In the genomic region with DNA sequence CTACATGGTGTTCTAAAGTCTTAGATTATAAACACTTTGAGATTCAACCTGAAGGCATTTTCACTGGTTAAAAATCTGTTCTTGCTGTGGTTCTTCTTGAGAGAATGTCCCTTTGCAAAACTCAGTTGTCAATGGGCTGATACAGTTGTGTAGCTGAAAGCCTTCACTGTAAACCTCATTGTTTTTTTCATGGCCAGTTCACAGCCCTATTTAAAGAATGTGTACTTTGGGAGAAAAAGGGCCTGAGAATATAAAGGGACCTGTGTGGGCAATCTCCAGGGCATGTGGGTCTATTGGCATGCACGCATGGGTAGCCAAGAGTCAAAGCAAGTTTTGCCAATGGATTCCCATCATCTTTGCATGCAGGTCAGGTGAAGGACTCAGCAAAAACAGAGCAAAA, we compare ENCODE assay signal across 29 cellular contexts. TPM values are rescaled to one million over a fixed set of nuclear protein-coding genes. Genes with fewer than 3 reads are reported as not detected.
A peak's percentile ranks its signal among the peaks of the same experiment; 100 is the strongest.
DNase-seq lines count a peak whose midpoint lies in the region; FAIRE-seq and TF ChIP-seq lines count a peak whose summit lies in the region.
"Had no signal": no experiment of that assay in that cellular context is flagged by ENCODE, and none has a peak within 500 bp of the region (broad histone marks: within the 10 kb centered on the region; RNA-seq: fewer than 3 reads in every experiment).

No MANE protein-coding gene starts in this region.

- TF ChIP-seq CTCF in Loucy (conservative IDR thresholded peaks at IDR 0.05; ENCODE audit: low read length), result no peak
- no peak for TF ChIP-seq CTCF in endothelial cell of umbilical vein (IDR thresholded peaks at IDR 0.05; ENCODE audit: extremely low read depth in 1 of 2, insufficient read depth in 1 of 2, low read depth in 1 of 2, low read length in 2 of 2)
- TF ChIP-seq CTCF in osteocyte (IDR thresholded peaks at IDR 0.05), result no peak

- no peaks in the 10 kb centered on the region for H3K9me1 ChIP-seq in endothelial cell of umbilical vein (replicated peaks; ENCODE audit: control insufficient read depth, extremely low read depth, insufficient read depth, low read length)

- intact Hi-C loops in endothelial cell of umbilical vein (cut with micrococcal nuclease), result loop anchor here (1.0 to 2.0 kb wide), 2 partner anchors 8 to 38 kb away; a partner anchor contains a TSS

- peak overlapping the region; percentile 81 for H2AFZ ChIP-seq in Loucy (ENCODE audit: low read length)
- H2AFZ ChIP-seq in endothelial cell of umbilical vein (ENCODE audit: low read depth, low read length), result no peak overlapping the region

- no peaks in the 10 kb centered on the region for H3F3A ChIP-seq in Loucy (ENCODE audit: low read depth)

- H3K27me3 Mint-ChIP-seq in osteocyte (ENCODE audit: unreplicated experiment), result no peaks in the 10 kb centered on the region
- H3K27me3 Mint-ChIP-seq: CD4-positive, CD25-positive, alpha-beta regulatory T cell; naive thymus-derived CD4-positive, alpha-beta T cell had no signal

- H3K27ac Mint-ChIP-seq in osteocyte (ENCODE audit: unreplicated experiment), result peak overlapping the region; percentile 85
- H3K27ac Mint-ChIP-seq: stimulated activated effector memory CD8-positive, alpha-beta T cell treated with anti-CD3 and anti-CD28 coated beads, Interleukin-12 subunit alpha, Interleukin-12 subunit beta, amount 100 ng/mL, for 72 hours; WTC11 had no signal

- peak; percentile 1 for DNase-seq in endothelial cell of umbilical vein (ENCODE audit: low read depth, low spot score)
- no peak for DNase-seq in osteocyte (ENCODE audit: extremely low spot score, unreplicated experiment)
- no peak for DNase-seq in DMS53 (lab: John Stamatoyannopoulos, UW)
- DNase-seq in DMS114 treated with DMSO at 0.1 percent for 48 hours (lab: John Stamatoyannopoulos, UW; ENCODE audit: unreplicated experiment), result no peak
- DNase-seq in stimulated activated naive CD4-positive, alpha-beta T cell treated with Interleukin-2 at 50 U/mL for 16 hours (lab: John Stamatoyannopoulos, UW), result no peak
- no peak for DNase-seq in stimulated activated CD8-positive, alpha-beta memory T cell treated with anti-CD3 and anti-CD28 coated beads, Interleukin-4, amount 100 ng/mL, for 48 hours
- DNase-seq: activated CD8-positive, alpha-beta memory T cell treated with anti-CD3 and anti-CD28 coated beads, Interleukin-2, amount 50 U/mL, for 48 hours; cortex of kidney; heart right ventricle; left colon; NCI-H1105; NCI-H2029 treated with DMSO at 0.1 percent for 48 hours; NCI-H345; NCI-H774; OCI-M1; T1000 had no signal

- peaks cover 91% of the 10 kb centered on the region for H3K27me3 ChIP-seq in BLaER1
- no peaks in the 10 kb centered on the region for H3K27me3 ChIP-seq in Loucy (ENCODE audit: insufficient read depth, low read length, poor library complexity, severe bottlenecking)
- H3K27me3 ChIP-seq in endothelial cell of umbilical vein (ENCODE audit: control insufficient read depth in 2 of 2, insufficient read depth in 2 of 2, low read length in 2 of 2), result no peaks in the 10 kb centered on the region
- H3K27me3 ChIP-seq: ovary, right atrium auricular region, tibial nerve had no signal

- H3K9ac ChIP-seq in BLaER1 (no peak overlapping the region), Loucy (ENCODE audit: low read depth, low read length, poor library complexity, severe bottlenecking) (peak overlapping the region; percentile 24), endothelial cell of umbilical vein (replicated peaks; ENCODE audit: extremely low read depth, insufficient read depth, low read length) (peak overlapping the region; percentile 38)

- dilution Hi-C loops in endothelial cell of umbilical vein (cut with MboI; ENCODE audit: extremely low pct_ligation_motif_present, low sequenced_read_pairs), result no loop called here

- TF ChIP-seq POLR2A in endothelial cell of umbilical vein (IDR thresholded peaks at IDR 0.05; ENCODE audit: low read depth, low read length), result no peak

- no TSS peak for BruUV-seq in endothelial cell of umbilical vein (replicated peaks; lab: Mats Ljungman, UMichigan)

- H3K4me2 ChIP-seq in BLaER1 (peak overlapping the region; percentile 22), Loucy (ENCODE audit: low read depth, low read length, poor library complexity, severe bottlenecking) (peak overlapping the region; percentile 57), endothelial cell of umbilical vein (ENCODE audit: insufficient read depth, low read length) (peak overlapping the region; percentile 28)

- H3K9me3 Mint-ChIP-seq in osteocyte (ENCODE audit: unreplicated experiment), result peaks cover 4% of the 10 kb centered on the region
- H3K9me3 Mint-ChIP-seq: CD4-positive, CD25-positive, alpha-beta regulatory T cell; naive thymus-derived CD4-positive, alpha-beta T cell; stimulated activated effector memory CD8-positive, alpha-beta T cell treated with anti-CD3 and anti-CD28 coated beads, Interleukin-12 subunit alpha, Interleukin-12 subunit beta, amount 100 ng/mL, for 72 hours; WTC11 had no signal

- H3K4me1 ChIP-seq in BLaER1, result peaks cover 43% of the 10 kb centered on the region
- peaks cover 30% of the 10 kb centered on the region for H3K4me1 ChIP-seq in Loucy (ENCODE audit: insufficient read depth, low read length, poor library complexity, severe bottlenecking)
- H3K4me1 ChIP-seq in endothelial cell of umbilical vein (ENCODE audit: control insufficient read depth, extremely low read depth, insufficient read depth, low read length), result peaks cover 34% of the 10 kb centered on the region

- no peak overlapping the region for H3K27ac ChIP-seq in BLaER1
- peak overlapping the region; percentile 96 for H3K27ac ChIP-seq in endothelial cell of umbilical vein (ENCODE audit: insufficient read depth, low read depth, low read length)

- H3K9me3 ChIP-seq in BLaER1, result no peaks in the 10 kb centered on the region
- no peaks in the 10 kb centered on the region for H3K9me3 ChIP-seq in Loucy (ENCODE audit: insufficient read depth, low read depth, low read length)
- H3K9me3 ChIP-seq in endothelial cell of umbilical vein (replicated peaks; ENCODE audit: control insufficient read depth, insufficient read depth, low read length), result no peaks in the 10 kb centered on the region
- H3K9me3 ChIP-seq: heart right ventricle, ovary, right atrium auricular region, tibial nerve had no signal

- no peaks in the 10 kb centered on the region for H3K9me2 ChIP-seq in Loucy (replicated peaks; ENCODE audit: low read depth, low read length)

- CTCF ChIA-PET in endothelial cell of umbilical vein (lab: Charles Lee), result no interaction called here

- H3K4me3 ChIP-seq in BLaER1 (no peak overlapping the region), Loucy (ENCODE audit: low read length, poor library complexity, severe bottlenecking) (peak overlapping the region; percentile 40), endothelial cell of umbilical vein (replicated peaks in 1 of 3; ENCODE audit: insufficient read depth in 1 of 3, low read depth in 1 of 3, low read length in 3 of 3) (no peak overlapping the region)
- H3K4me3 ChIP-seq: heart right ventricle, ovary, right atrium auricular region, tibial nerve had no signal

- peaks cover 80% of the 10 kb centered on the region for H3K4me1 Mint-ChIP-seq in osteocyte (ENCODE audit: unreplicated experiment)

- FAIRE-seq in endothelial cell of umbilical vein (lab: Jason Lieb, UNC), result no peak
- FAIRE-seq: D721Med, endometrium, GM19239 had no signal

- H3K4me3 Mint-ChIP-seq in osteocyte (ENCODE audit: unreplicated experiment), result no peak overlapping the region
- H3K4me3 Mint-ChIP-seq: CD4-positive, CD25-positive, alpha-beta regulatory T cell; stimulated activated effector memory CD8-positive, alpha-beta T cell treated with anti-CD3 and anti-CD28 coated beads, Interleukin-12 subunit alpha, Interleukin-12 subunit beta, amount 100 ng/mL, for 72 hours; WTC11 had no signal

- no peaks in the 10 kb centered on the region for H3K79me2 ChIP-seq in Loucy (ENCODE audit: insufficient read depth, low read length)
- H3K79me2 ChIP-seq in endothelial cell of umbilical vein (ENCODE audit: control insufficient read depth, insufficient read depth, low read length), result no peaks in the 10 kb centered on the region

- POLR2A ChIA-PET in endothelial cell of umbilical vein (lab: Charles Lee), result no interaction called here

- H4K20me1 ChIP-seq in BLaER1 (no peaks in the 10 kb centered on the region), Loucy (ENCODE audit: insufficient read depth, low read length, poor library complexity, severe bottlenecking) (no peaks in the 10 kb centered on the region), endothelial cell of umbilical vein (replicated peaks; ENCODE audit: control insufficient read depth, extremely low read depth, insufficient read depth, low read length) (no peaks in the 10 kb centered on the region)

- H3K36me3 Mint-ChIP-seq in osteocyte (ENCODE audit: unreplicated experiment), result no peaks in the 10 kb centered on the region
- H3K36me3 Mint-ChIP-seq: CD4-positive, CD25-positive, alpha-beta regulatory T cell; naive thymus-derived CD4-positive, alpha-beta T cell; stimulated activated effector memory CD8-positive, alpha-beta T cell treated with anti-CD3 and anti-CD28 coated beads, Interleukin-12 subunit alpha, Interleukin-12 subunit beta, amount 100 ng/mL, for 72 hours; WTC11 had no signal

- H3K36me3 ChIP-seq in BLaER1 (no peaks in the 10 kb centered on the region), Loucy (ENCODE audit: insufficient read depth, low read length) (no peaks in the 10 kb centered on the region), endothelial cell of umbilical vein (ENCODE audit: control insufficient read depth in 2 of 2, extremely low read depth in 1 of 2, insufficient read depth in 2 of 2, low read length in 2 of 2) (no peaks in the 10 kb centered on the region)
- H3K36me3 ChIP-seq: heart right ventricle, ovary, right atrium auricular region, tibial nerve had no signal

RNA-seq across cellular contexts. Expression of a gene that starts 7.8 kb away (rescaled TPM):
- total RNA-seq in endothelial cell of umbilical vein (20.0 and 22.8 TPM in 2 replicates), osteocyte (84.7 and 87.4 TPM in 2 replicates)
- polyA plus RNA-seq in endothelial cell of umbilical vein, result 5.6 and 6.5 TPM in 2 replicates
- polyA plus RNA-seq in endothelial cell of umbilical vein (2011; cell fraction: cytosol; rRNA removed), result 11.1 TPM in 2 replicates
- polyA plus RNA-seq in endothelial cell of umbilical vein (2011; cell fraction: nucleus; rRNA removed), result 17.7 and 18.9 TPM in 2 replicates
- 24.5 and 27.5 TPM in 2 replicates for polyA plus RNA-seq in endothelial cell of umbilical vein (2012)
- polyA minus RNA-seq in endothelial cell of umbilical vein, result 12.9 and 15.3 TPM in 2 replicates
- 9.1 TPM for polyA minus RNA-seq in endothelial cell of umbilical vein (2011; cell fraction: cytosol; rRNA and poly(A)+ RNA removed)
- 13.7 and 21.1 TPM in 2 replicates for polyA minus RNA-seq in endothelial cell of umbilical vein (2011; cell fraction: nucleus; rRNA and poly(A)+ RNA removed)

RNA-seq across cellular contexts. Expression of a gene that starts 41.8 kb away (rescaled TPM):
- 0.04 and 0.05 TPM in 2 replicates for total RNA-seq in endothelial cell of umbilical vein
- polyA plus RNA-seq in endothelial cell of umbilical vein, result 0.08 and 0.13 TPM in 2 replicates
- 0.03 and 0.04 TPM in 2 replicates for polyA plus RNA-seq in endothelial cell of umbilical vein (2011; cell fraction: cytosol; rRNA removed)
- 0.32 TPM in 2 replicates for polyA plus RNA-seq in endothelial cell of umbilical vein (2011; cell fraction: nucleus; rRNA removed)
- 0.10 and 0.11 TPM in 2 replicates for polyA plus RNA-seq in endothelial cell of umbilical vein (2012)
- 0.17 and 0.55 TPM in 2 replicates for polyA minus RNA-seq in endothelial cell of umbilical vein
- polyA minus RNA-seq in endothelial cell of umbilical vein (2011; cell fraction: cytosol; rRNA and poly(A)+ RNA removed), result not detected
- 0.43 and 0.67 TPM in 2 replicates for polyA minus RNA-seq in endothelial cell of umbilical vein (2011; cell fraction: nucleus; rRNA and poly(A)+ RNA removed)
- total RNA-seq in osteocyte, result 0.13 and 0.16 TPM in 2 replicates
- total RNA-seq: bronchial epithelial cell; CD4-positive, CD25-positive, alpha-beta regulatory T cell; naive thymus-derived CD4-positive, alpha-beta T cell; right atrium auricular region; WTC11 had no signal
- polyA plus RNA-seq: CD4-positive, CD25-positive, alpha-beta regulatory T cell; heart right ventricle; naive thymus-derived CD4-positive, alpha-beta T cell had no signal
